ENCODE assay signal across 1 cellular context in genomic region chr14:102711946-102712345, GRCh38.
TF ChIP-seq lines count a peak whose summit lies in the region.

No MANE protein-coding gene starts in this region.

TF ChIP-seq in HepG2, 621 proteins besides CTCF, POLR2A, EP300 and RAD21 (continued from another document):
- TF ChIP-seq UBTF (CRISPR knock-in tag; IDR thresholded peaks at IDR 0.05) (no peak), CENPX (CRISPR knock-in tag; IDR thresholded peaks at IDR 0.05) (no peak), FOSL2 (CRISPR knock-in tag; IDR thresholded peaks at IDR 0.05) (peak; percentile 28; the same call in 1 of the 2 replicates), ZNF678 (CRISPR knock-in tag; IDR thresholded peaks at IDR 0.05) (no peak), SRY (CRISPR knock-in tag; IDR thresholded peaks at IDR 0.05) (no peak), SKIL (CRISPR knock-in tag; IDR thresholded peaks at IDR 0.05; ENCODE audit: borderline replicate concordance) (no peak)
